19 cellular contexts compared by ENCODE assay signal in genomic region chr2:182207049-182207746, GRCh38.
A peak's percentile ranks its signal among the peaks of the same experiment; 100 is the strongest.
DNase-seq lines count a peak whose midpoint lies in the region; ATAC-seq, FAIRE-seq and TF ChIP-seq lines count a peak whose summit lies in the region.
"Had no signal": no experiment of that assay in that cellular context is flagged by ENCODE, and none has a peak within 500 bp of the region (broad histone marks: within the 10 kb centered on the region; RNA-seq: fewer than 3 reads in every experiment).

No MANE protein-coding gene starts in this region.

- peak; percentile 76 for ATAC-seq in GM19324 (IDR thresholded peaks at IDR 0.05; ENCODE audit: low FRiP score, unreplicated experiment)
- peak; percentile 68 for ATAC-seq in HG02588 (IDR thresholded peaks at IDR 0.05; ENCODE audit: unreplicated experiment)
- peak; percentile 72 for ATAC-seq in HG03159 (IDR thresholded peaks at IDR 0.05; ENCODE audit: unreplicated experiment)
- ATAC-seq: heart right ventricle; left cardiac atrium; stimulated activated naive CD8-positive, alpha-beta T cell treated with anti-CD3 and anti-CD28 coated beads, Interleukin-15, Interleukin-2, amounts not matched to agents 100 U/mL and 50 U/mL, for 24 hours had no signal

- H3K4me3 ChIP-seq in foreskin fibroblast (ENCODE audit: low read depth in 1 of 2, low read length in 2 of 2) = no peak overlapping the region
- H3K4me3 ChIP-seq: colonic mucosa, heart right ventricle, ovary, skin epidermis had no signal

- TF ChIP-seq CTCF in foreskin fibroblast (IDR thresholded peaks at IDR 0.05; ENCODE audit: low read depth, low read length) = no peak

- peak; percentile 6 for DNase-seq in fibroblast of peridontal ligament (ENCODE audit: extremely low read depth)
- no peak for DNase-seq in foreskin fibroblast
- no peak for DNase-seq in activated effector memory CD4-positive, alpha-beta T cell treated with anti-CD3 and anti-CD28 coated beads, Interleukin-2, amount 50 U/mL, for 16 hours
- DNase-seq in RCC 7860 (ENCODE audit: low spot score) = no peak
- DNase-seq: activated CD4-positive, alpha-beta T cell treated with anti-CD3 and anti-CD28 coated beads, Interleukin-2, amount 10 ng/mL, durations not matched to agents 24 days and 14 days; colonic mucosa; DND-41; H7; heart right ventricle; left cardiac atrium; NCI-H2081; NCI-H774; ovary; Right ventricle myocardium superior; stimulated activated naive CD8-positive, alpha-beta T cell treated with anti-CD3 and anti-CD28 coated beads, Interleukin-15, Interleukin-2, amounts not matched to agents 100 U/mL and 50 U/mL, for 24 hours had no signal

- no peak for FAIRE-seq in RCC 7860 (lab: Jason Lieb, UNC)
